In the genomic region with DNA sequence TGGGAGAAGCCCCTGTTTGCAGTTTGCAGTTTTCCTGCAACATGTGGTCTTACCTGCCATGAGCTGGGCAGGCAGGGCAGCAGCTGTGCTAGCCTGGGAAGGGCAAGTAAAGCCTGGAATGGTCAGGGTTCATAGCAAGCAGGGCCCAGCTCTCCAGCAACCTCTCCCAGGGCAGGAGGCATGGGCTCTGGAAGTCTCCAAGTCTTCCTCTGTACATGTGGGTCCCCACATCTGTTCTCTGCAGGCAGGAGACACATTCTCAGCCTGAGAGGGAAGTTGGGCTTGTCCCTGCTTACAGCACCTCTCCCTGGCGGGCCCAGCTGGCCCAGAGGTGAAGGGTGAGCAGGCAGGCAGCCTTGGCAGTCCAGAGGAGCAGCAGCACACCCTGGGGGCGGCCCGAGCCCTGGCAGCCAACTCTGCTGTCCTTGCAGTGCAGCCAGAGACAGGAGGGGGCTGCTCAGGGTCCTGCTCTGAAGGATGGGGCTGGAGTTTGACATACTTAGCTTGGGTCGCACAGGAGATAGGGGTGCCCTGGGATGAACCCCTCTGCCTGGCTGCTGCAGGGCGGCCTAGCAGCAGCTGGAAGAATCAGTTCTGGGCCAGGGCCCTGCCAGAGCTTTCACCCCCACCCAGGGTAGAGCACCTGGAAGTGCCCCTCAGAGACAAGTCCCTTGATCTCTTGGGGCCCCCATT, we compare ENCODE assay signal across 8 cellular contexts.
DNase-seq lines count a peak whose midpoint lies in the region; ATAC-seq, FAIRE-seq and TF ChIP-seq lines count a peak whose summit lies in the region.

No MANE protein-coding gene starts in this region.

- intact Hi-C loops in Right ventricle myocardium inferior (cut with DNase I), result loop anchor here (1.0 kb wide), 1 partner anchor 95 kb away; no protein-coding TSS in a partner anchor

- H3K4me3 ChIP-seq in AG09309 (ENCODE audit: control insufficient read depth, low read depth, low read length) (no peak overlapping the region), retinal pigment epithelial cell (ENCODE audit: low read length) (no peak overlapping the region)

- no peak for TF ChIP-seq POLR2A in H54 (IDR thresholded peaks at IDR 0.05; ENCODE audit: low read depth, low read length)

- no peak for FAIRE-seq in H54 (lab: Jason Lieb, UNC)

- DNase-seq in AG09309 (ENCODE audit: low read depth) (no peak), H54 (ENCODE audit: insufficient read length, low spot score) (peak; percentile 51), Right ventricle myocardium inferior (ENCODE audit: missing footprints) (peak; percentile 85), retinal pigment epithelial cell (ENCODE audit: low read depth) (no peak), NCI-H2227 treated with DMSO at 0.1 percent for 48 hours (lab: John Stamatoyannopoulos, UW) (no peak), inferior parietal cortex (ENCODE audit: extremely low spot score) (no peak)

- ATAC-seq in SK-N-SH treated with all-trans-retinoic acid at 6 μM for 48 hours, result peak; percentile 84
- peak; percentile 58 for ATAC-seq in Right ventricle myocardium inferior
- ATAC-seq in HG03139 (IDR thresholded peaks at IDR 0.05; ENCODE audit: unreplicated experiment), result no peak

- peak; percentile 60 for TF ChIP-seq CTCF in AG09309 (IDR thresholded peaks at IDR 0.05; ENCODE audit: control insufficient read depth, insufficient read depth, low read depth, low read length, missing control alignments)
- TF ChIP-seq CTCF in retinal pigment epithelial cell (conservative IDR thresholded peaks at IDR 0.05; ENCODE audit: low read depth, low read length), result peak; percentile 80

TF ChIP-seq in SK-N-SH treated with all-trans-retinoic acid at 6 μM for 48 hours, 23 proteins besides CTCF, POLR2A, EP300 and RAD21:
- TF ChIP-seq ZNF70 (CRISPR knock-in tag; IDR thresholded peaks at IDR 0.05) (no peak), OSR1 (CRISPR knock-in tag; IDR thresholded peaks at IDR 0.05) (no peak), PPARA (CRISPR knock-in tag; IDR thresholded peaks at IDR 0.05; ENCODE audit: borderline replicate concordance) (no peak), ZNF8 (CRISPR knock-in tag; IDR thresholded peaks at IDR 0.05) (no peak), ZFP30 (CRISPR knock-in tag; IDR thresholded peaks at IDR 0.05) (no peak), ZNF565 (CRISPR knock-in tag; conservative IDR thresholded peaks at IDR 0.05; ENCODE audit: low read depth) (no peak), SNAI2 (CRISPR knock-in tag; IDR thresholded peaks at IDR 0.05) (no peak)
- TF ChIP-seq, protein P1, sequence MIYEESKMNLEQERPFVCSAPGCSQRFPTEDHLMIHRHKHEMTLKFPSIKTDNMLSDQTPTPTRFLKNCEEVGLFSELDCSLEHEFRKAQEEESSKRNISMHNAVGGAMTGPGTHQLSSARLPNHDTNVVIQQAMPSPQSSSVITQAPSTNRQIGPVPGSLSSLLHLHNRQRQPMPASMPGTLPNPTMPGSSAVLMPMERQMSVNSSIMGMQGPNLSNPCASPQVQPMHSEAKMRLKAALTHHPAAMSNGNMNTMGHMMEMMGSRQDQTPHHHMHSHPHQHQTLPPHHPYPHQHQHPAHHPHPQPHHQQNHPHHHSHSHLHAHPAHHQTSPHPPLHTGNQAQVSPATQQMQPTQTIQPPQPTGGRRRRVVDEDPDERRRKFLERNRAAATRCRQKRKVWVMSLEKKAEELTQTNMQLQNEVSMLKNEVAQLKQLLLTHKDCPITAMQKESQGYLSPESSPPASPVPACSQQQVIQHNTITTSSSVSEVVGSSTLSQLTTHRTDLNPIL (CRISPR knock-in tag; IDR thresholded peaks at IDR 0.05; ENCODE audit: low read depth), result no peak
- TF ChIP-seq, protein P2, sequence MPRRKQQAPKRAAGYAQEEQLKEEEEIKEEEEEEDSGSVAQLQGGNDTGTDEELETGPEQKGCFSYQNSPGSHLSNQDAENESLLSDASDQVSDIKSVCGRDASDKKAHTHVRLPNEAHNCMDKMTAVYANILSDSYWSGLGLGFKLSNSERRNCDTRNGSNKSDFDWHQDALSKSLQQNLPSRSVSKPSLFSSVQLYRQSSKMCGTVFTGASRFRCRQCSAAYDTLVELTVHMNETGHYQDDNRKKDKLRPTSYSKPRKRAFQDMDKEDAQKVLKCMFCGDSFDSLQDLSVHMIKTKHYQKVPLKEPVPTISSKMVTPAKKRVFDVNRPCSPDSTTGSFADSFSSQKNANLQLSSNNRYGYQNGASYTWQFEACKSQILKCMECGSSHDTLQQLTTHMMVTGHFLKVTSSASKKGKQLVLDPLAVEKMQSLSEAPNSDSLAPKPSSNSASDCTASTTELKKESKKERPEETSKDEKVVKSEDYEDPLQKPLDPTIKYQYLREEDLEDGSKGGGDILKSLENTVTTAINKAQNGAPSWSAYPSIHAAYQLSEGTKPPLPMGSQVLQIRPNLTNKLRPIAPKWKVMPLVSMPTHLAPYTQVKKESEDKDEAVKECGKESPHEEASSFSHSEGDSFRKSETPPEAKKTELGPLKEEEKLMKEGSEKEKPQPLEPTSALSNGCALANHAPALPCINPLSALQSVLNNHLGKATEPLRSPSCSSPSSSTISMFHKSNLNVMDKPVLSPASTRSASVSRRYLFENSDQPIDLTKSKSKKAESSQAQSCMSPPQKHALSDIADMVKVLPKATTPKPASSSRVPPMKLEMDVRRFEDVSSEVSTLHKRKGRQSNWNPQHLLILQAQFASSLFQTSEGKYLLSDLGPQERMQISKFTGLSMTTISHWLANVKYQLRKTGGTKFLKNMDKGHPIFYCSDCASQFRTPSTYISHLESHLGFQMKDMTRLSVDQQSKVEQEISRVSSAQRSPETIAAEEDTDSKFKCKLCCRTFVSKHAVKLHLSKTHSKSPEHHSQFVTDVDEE (CRISPR knock-in tag; IDR thresholded peaks at IDR 0.05), result no peak
- TF ChIP-seq, protein P3, sequence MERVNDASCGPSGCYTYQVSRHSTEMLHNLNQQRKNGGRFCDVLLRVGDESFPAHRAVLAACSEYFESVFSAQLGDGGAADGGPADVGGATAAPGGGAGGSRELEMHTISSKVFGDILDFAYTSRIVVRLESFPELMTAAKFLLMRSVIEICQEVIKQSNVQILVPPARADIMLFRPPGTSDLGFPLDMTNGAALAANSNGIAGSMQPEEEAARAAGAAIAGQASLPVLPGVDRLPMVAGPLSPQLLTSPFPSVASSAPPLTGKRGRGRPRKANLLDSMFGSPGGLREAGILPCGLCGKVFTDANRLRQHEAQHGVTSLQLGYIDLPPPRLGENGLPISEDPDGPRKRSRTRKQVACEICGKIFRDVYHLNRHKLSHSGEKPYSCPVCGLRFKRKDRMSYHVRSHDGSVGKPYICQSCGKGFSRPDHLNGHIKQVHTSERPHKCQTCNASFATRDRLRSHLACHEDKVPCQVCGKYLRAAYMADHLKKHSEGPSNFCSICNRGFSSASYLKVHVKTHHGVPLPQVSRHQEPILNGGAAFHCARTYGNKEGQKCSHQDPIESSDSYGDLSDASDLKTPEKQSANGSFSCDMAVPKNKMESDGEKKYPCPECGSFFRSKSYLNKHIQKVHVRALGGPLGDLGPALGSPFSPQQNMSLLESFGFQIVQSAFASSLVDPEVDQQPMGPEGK (CRISPR knock-in tag; IDR thresholded peaks at IDR 0.05; ENCODE audit: borderline replicate concordance), result no peak

Comparison
In these comparisons a context has a peak if more than half of its experiments do, and no peak if none do; other contexts are left out.
1. DNase-seq: peak in H54 (single experiment) and Right ventricle myocardium inferior (single experiment); none in AG09309 (single experiment), retinal pigment epithelial cell (single experiment), NCI-H2227 treated with DMSO at 0.1 percent for 48 hours (single experiment) and inferior parietal cortex (single experiment).